ENCODE assay signal across 8 cellular contexts in the genomic region with DNA sequence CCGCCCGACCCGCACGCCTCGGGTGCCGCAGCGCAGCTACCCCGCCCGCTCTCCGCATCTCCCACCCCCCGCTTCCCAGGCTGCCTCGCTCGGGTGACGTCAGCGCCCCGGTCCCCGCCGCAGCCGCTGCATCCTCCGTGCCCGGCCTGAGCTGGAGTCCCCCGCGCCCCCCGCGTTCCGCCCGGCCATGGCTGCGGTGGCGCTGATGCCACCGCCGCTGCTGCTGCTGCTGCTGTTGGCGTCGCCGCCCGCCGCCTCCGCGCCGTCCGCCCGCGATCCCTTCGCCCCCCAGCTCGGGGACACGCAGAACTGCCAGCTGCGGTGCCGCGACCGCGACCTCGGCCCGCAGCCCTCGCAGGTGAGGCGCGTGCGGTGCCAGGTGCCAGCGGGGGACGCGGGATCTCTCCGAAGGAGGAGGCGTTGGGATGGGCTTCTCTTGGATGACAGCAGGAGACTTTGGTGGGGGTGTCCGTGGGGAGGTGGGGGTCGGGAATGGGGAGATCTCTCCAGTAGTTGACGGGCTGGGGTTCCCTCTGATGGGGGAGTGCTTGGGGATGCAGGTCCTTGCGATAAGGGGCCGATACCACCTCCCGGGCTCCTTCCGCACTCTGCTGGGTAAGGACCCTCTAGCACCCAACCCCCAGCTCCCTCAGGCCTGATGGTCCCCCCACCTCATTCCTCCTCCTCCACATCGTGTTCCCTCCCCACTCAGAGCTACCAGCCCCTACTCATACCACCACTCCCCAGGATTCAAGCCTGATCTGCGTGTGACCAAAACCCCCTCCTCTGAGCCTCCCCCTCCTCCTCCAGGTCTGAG. TPM values are rescaled to one million over a fixed set of nuclear protein-coding genes. Genes with fewer than 3 reads are reported as not detected.
DNase-seq lines count a peak whose midpoint lies in the region; ATAC-seq and TF ChIP-seq lines count a peak whose summit lies in the region.

A gene (plus strand): TSS at position 99 of the 817 bp plus-strand sequence. CDS start 89 bp downstream, at position 188.

- H3K27me3 ChIP-seq in endocrine pancreas (ENCODE audit: control insufficient read depth, insufficient read depth, low read length) (peaks cover 5% of the 10 kb centered on the region), neuron (ENCODE audit: insufficient read depth, low read length) (peaks cover 67% of the 10 kb centered on the region)

- CTCF ChIA-PET in activated B cell treated with CpG ODN at 0.5 μM for 24 hours (lab: Charles Lee), result no interaction called here

- H3K36me3 ChIP-seq in endocrine pancreas (ENCODE audit: control insufficient read depth, insufficient read depth, low read length), result no peaks in the 10 kb centered on the region
- no peaks in the 10 kb centered on the region for H3K36me3 ChIP-seq in neuron (ENCODE audit: insufficient read depth, low read length)

- peak within 1 kb of the TSS; percentile 78 for H3K4me3 Mint-ChIP-seq in activated B cell treated with CpG ODN at 0.5 μM for 24 hours

- H3K9me3 Mint-ChIP-seq in activated B cell treated with CpG ODN at 0.5 μM for 24 hours, result no peaks in the 10 kb centered on the region

- ATAC-seq in activated B cell treated with CpG ODN at 0.5 μM for 24 hours (ENCODE audit: low read depth) (peak; percentile 54), GM21619 (IDR thresholded peaks at IDR 0.05; ENCODE audit: unreplicated experiment) (no peak)

- H3K27me3 Mint-ChIP-seq in activated B cell treated with CpG ODN at 0.5 μM for 24 hours, result peaks cover 63% of the 10 kb centered on the region

- POLR2A ChIA-PET in activated B cell treated with CpG ODN at 0.5 μM for 24 hours (lab: Charles Lee), result interaction anchor here (1.2 kb wide), 1 partner anchor 9 kb away, joined by 4 read pairs; no protein-coding TSS in a partner anchor

- H3K27ac Mint-ChIP-seq in activated B cell treated with CpG ODN at 0.5 μM for 24 hours, result no peak within 1 kb of the TSS

- H3K36me3 Mint-ChIP-seq in activated B cell treated with CpG ODN at 0.5 μM for 24 hours (ENCODE audit: low read depth), result no peaks in the 10 kb centered on the region

- intact Hi-C loops in activated B cell treated with CpG ODN at 0.5 μM for 24 hours (cut with micrococcal nuclease), result loop anchor here (5.0 kb wide), 1 partner anchor 179 kb away; a partner anchor contains a TSS

- H3K9ac ChIP-seq in endocrine pancreas (ENCODE audit: control insufficient read depth, insufficient read depth, low read length), result peak within 1 kb of the TSS; percentile 50

- H3K4me1 Mint-ChIP-seq in activated B cell treated with CpG ODN at 0.5 μM for 24 hours, result peaks cover 23% of the 10 kb centered on the region

- H3K9me3 ChIP-seq in endocrine pancreas (ENCODE audit: control insufficient read depth, low read length) (no peaks in the 10 kb centered on the region), neuron (ENCODE audit: low read length) (peaks cover 5% of the 10 kb centered on the region)

- DNase-seq in DMS79 treated with DMSO at 0.1 percent for 48 hours (lab: John Stamatoyannopoulos, UW) (peak; percentile 24), DMS79 (lab: John Stamatoyannopoulos, UW) (no peak), activated B cell treated with CpG ODN at 0.5 μM for 24 hours (peak; percentile 45), HT-29 (ENCODE audit: low spot score) (no peak), NCI-H2029 (lab: John Stamatoyannopoulos, UW) (no peak)

- H3K4me3 ChIP-seq in endocrine pancreas (ENCODE audit: control insufficient read depth, insufficient read depth, low read length) (no peak within 1 kb of the TSS), neuron (ENCODE audit: low read length) (peak within 1 kb of the TSS; percentile 53)

- H2AFZ ChIP-seq in neuron (ENCODE audit: low read depth, low read length), result peak within 1 kb of the TSS; percentile 90

- TF ChIP-seq CTCF in activated B cell treated with CpG ODN at 0.5 μM for 24 hours (IDR thresholded peaks at IDR 0.05), result no peak

- no peaks in the 10 kb centered on the region for H3K4me1 ChIP-seq in endocrine pancreas (ENCODE audit: control insufficient read depth, insufficient read depth, low read length)
- H3K4me1 ChIP-seq in neuron (ENCODE audit: insufficient read depth, low read length), result peaks cover 36% of the 10 kb centered on the region

RNA-seq across cellular contexts. Expression of the gene that starts here (rescaled TPM):
- total RNA-seq in activated B cell treated with CpG ODN at 0.5 μM for 24 hours, result 0.64 TPM in 1 of 2 replicates, not detected in the other
- total RNA-seq in HT-29 (2014; rRNA removed; shearing (Covaris generic)), result 0.10 TPM in 1 of 2 replicates, not detected in the other

Comparison
In these comparisons a context has a peak if more than half of its experiments do, and no peak if none do; other contexts are left out.
1. Peak in DNase-seq and ATAC-seq in activated B cell treated with CpG ODN at 0.5 μM for 24 hours; RNA of the gene not detected or under 1 TPM.